Comparison of ENCODE assay signal across 13 cellular contexts in genomic region chr4:3462321-3462789, GRCh38. TPM values are rescaled to one million over a fixed set of nuclear protein-coding genes. Genes with fewer than 3 reads are reported as not detected.
A peak's percentile ranks its signal among the peaks of the same experiment; 100 is the strongest.
DNase-seq lines count a peak whose midpoint lies in the region; ATAC-seq and TF ChIP-seq lines count a peak whose summit lies in the region.
"Had no signal": no experiment of that assay in that cellular context is flagged by ENCODE, and none has a peak within 500 bp of the region (broad histone marks: within the 10 kb centered on the region; RNA-seq: fewer than 3 reads in every experiment).

No MANE protein-coding gene starts in this region.

- intact Hi-C loops in mucosa of descending colon (cut with DNase I, micrococcal nuclease) (no loop called here), head of caudate nucleus (cut with DNase I) (no loop called here)

- H3K36me3 ChIP-seq in mucosa of descending colon (ENCODE audit: low read depth): no peaks in the 10 kb centered on the region
- H3K36me3 ChIP-seq: MG63 had no signal

- TF ChIP-seq CTCF in mucosa of descending colon (IDR thresholded peaks at IDR 0.05): no peak

- in situ Hi-C loops in KBM-7 (cut with MboI; ENCODE audit: low pct_unique_long_range_greater_than_20kb, low sequenced_read_pairs): no loop called here

- no peak for ATAC-seq in activated T-cell treated with anti-CD3 and anti-CD28 coated beads, Interleukin-2, amount 50 U/mL, for 4 hours
- no peak for ATAC-seq in central memory CD8-positive, alpha-beta T cell (replicated peaks; ENCODE audit: extremely low read depth, poor library complexity, severe bottlenecking)
- ATAC-seq in mucosa of descending colon: no peak
- no peak for ATAC-seq in stimulated activated memory B cell treated with anti-CD40 and anti-IgM and Interleukin-4, amounts not matched to agents 10 μg/mL and 1 μg/mL and 100 μg/mL, for 72 hours

- H3K9me3 ChIP-seq in mucosa of descending colon: no peaks in the 10 kb centered on the region
- H3K9me3 ChIP-seq: MG63 had no signal

- peaks cover 3% of the 10 kb centered on the region for H3K9me3 Mint-ChIP-seq in activated T-cell treated with anti-CD3 and anti-CD28 coated beads, Interleukin-2, amount 50 U/mL, for 4 hours
- H3K9me3 Mint-ChIP-seq in central memory CD8-positive, alpha-beta T cell: no peaks in the 10 kb centered on the region
- H3K9me3 Mint-ChIP-seq in stimulated activated memory B cell treated with anti-CD40 and anti-IgM and Interleukin-4, amounts not matched to agents 10 μg/mL and 1 μg/mL and 100 μg/mL, for 72 hours: peaks cover 4% of the 10 kb centered on the region

- peak overlapping the region; percentile 21 for H3K4me3 Mint-ChIP-seq in activated T-cell treated with anti-CD3 and anti-CD28 coated beads, Interleukin-2, amount 50 U/mL, for 4 hours
- H3K4me3 Mint-ChIP-seq in central memory CD8-positive, alpha-beta T cell: peak overlapping the region; percentile 50
- peak overlapping the region; percentile 65 for H3K4me3 Mint-ChIP-seq in stimulated activated memory B cell treated with anti-CD40 and anti-IgM and Interleukin-4, amounts not matched to agents 10 μg/mL and 1 μg/mL and 100 μg/mL, for 72 hours

- no peaks in the 10 kb centered on the region for H3K4me1 Mint-ChIP-seq in activated T-cell treated with anti-CD3 and anti-CD28 coated beads, Interleukin-2, amount 50 U/mL, for 4 hours (ENCODE audit: low read depth)
- peaks cover 5% of the 10 kb centered on the region for H3K4me1 Mint-ChIP-seq in central memory CD8-positive, alpha-beta T cell
- H3K4me1 Mint-ChIP-seq in stimulated activated memory B cell treated with anti-CD40 and anti-IgM and Interleukin-4, amounts not matched to agents 10 μg/mL and 1 μg/mL and 100 μg/mL, for 72 hours: peaks cover 13% of the 10 kb centered on the region
- H3K4me1 Mint-ChIP-seq: CD4-positive, alpha-beta memory T cell had no signal

- peaks cover 7% of the 10 kb centered on the region for H3K4me1 ChIP-seq in mucosa of descending colon (ENCODE audit: low read depth)

- H3K36me3 Mint-ChIP-seq in activated T-cell treated with anti-CD3 and anti-CD28 coated beads, Interleukin-2, amount 50 U/mL, for 4 hours (ENCODE audit: insufficient read depth): no peaks in the 10 kb centered on the region
- H3K36me3 Mint-ChIP-seq in central memory CD8-positive, alpha-beta T cell (ENCODE audit: insufficient read depth): no peaks in the 10 kb centered on the region
- H3K36me3 Mint-ChIP-seq in stimulated activated memory B cell treated with anti-CD40 and anti-IgM and Interleukin-4, amounts not matched to agents 10 μg/mL and 1 μg/mL and 100 μg/mL, for 72 hours: no peaks in the 10 kb centered on the region
- H3K36me3 Mint-ChIP-seq: CD4-positive, alpha-beta memory T cell had no signal

- no peak overlapping the region for H3K27ac Mint-ChIP-seq in central memory CD8-positive, alpha-beta T cell (ENCODE audit: low read depth)
- peak overlapping the region; percentile 60 for H3K27ac Mint-ChIP-seq in stimulated activated memory B cell treated with anti-CD40 and anti-IgM and Interleukin-4, amounts not matched to agents 10 μg/mL and 1 μg/mL and 100 μg/mL, for 72 hours
- H3K27ac Mint-ChIP-seq: CD4-positive, alpha-beta memory T cell had no signal

- no peak overlapping the region for H3K4me3 ChIP-seq in mucosa of descending colon

- H3K27me3 Mint-ChIP-seq in activated T-cell treated with anti-CD3 and anti-CD28 coated beads, Interleukin-2, amount 50 U/mL, for 4 hours (ENCODE audit: low read depth): peaks cover 27% of the 10 kb centered on the region
- peaks cover 57% of the 10 kb centered on the region for H3K27me3 Mint-ChIP-seq in central memory CD8-positive, alpha-beta T cell
- H3K27me3 Mint-ChIP-seq in stimulated activated memory B cell treated with anti-CD40 and anti-IgM and Interleukin-4, amounts not matched to agents 10 μg/mL and 1 μg/mL and 100 μg/mL, for 72 hours: peaks cover 40% of the 10 kb centered on the region

- no peak for DNase-seq in activated T-cell treated with anti-CD3 and anti-CD28 coated beads, Interleukin-2, amount 50 U/mL, for 4 hours
- no peak for DNase-seq in activated T-cell treated with anti-CD3 and anti-CD28 coated beads, Interleukin-2, amount 50 U/mL, for 48 hours
- no peak for DNase-seq in central memory CD8-positive, alpha-beta T cell (ENCODE audit: low spot score in 2 of 2)
- peak in 2 of 3 donors; percentile 24 to 47 for DNase-seq in mucosa of descending colon
- DNase-seq in NCI-H1092 treated with DMSO at 0.1 percent for 48 hours (lab: John Stamatoyannopoulos, UW): no peak
- DNase-seq in head of caudate nucleus: no peak
- DNase-seq in KBM-7: no peak
- DNase-seq: 8988T; activated effector memory CD4-positive, alpha-beta T cell treated with anti-CD3 and anti-CD28 coated beads, Interleukin-2, amount 50 U/mL, for 16 hours; mammary epithelial cell had no signal

RNA-seq across cellular contexts. Expression of gene DOK7, which starts 0.8 kb away (rescaled TPM):
- total RNA-seq in activated T-cell treated with anti-CD3 and anti-CD28 coated beads, Interleukin-2, amount 50 U/mL, for 4 hours: not detected
- under 1 TPM; 0.28 to 0.61 (median 0.39) TPM for total RNA-seq in mucosa of descending colon
- total RNA-seq: CD4-positive, alpha-beta memory T cell had no signal

RNA-seq across cellular contexts. Expression of gene HGFAC, which starts 20.6 kb away (rescaled TPM):
- total RNA-seq in activated T-cell treated with anti-CD3 and anti-CD28 coated beads, Interleukin-2, amount 50 U/mL, for 4 hours: under 1 TPM in 1 of 3 donors, not detected in 2; 0.11 TPM
- under 1 TPM in 1 of 3 donors, not detected in 2; 0.95 TPM for total RNA-seq in mucosa of descending colon
- total RNA-seq: mammary epithelial cell had no signal

Comparison
In these comparisons a context has a peak if more than half of its experiments do, and no peak if none do; other contexts are left out.
1. DNase-seq: peak in mucosa of descending colon (2 of 3); none in activated T-cell treated with anti-CD3 and anti-CD28 coated beads, Interleukin-2, amount 50 U/mL, for 4 hours (single experiment), activated T-cell treated with anti-CD3 and anti-CD28 coated beads, Interleukin-2, amount 50 U/mL, for 48 hours (0 of 2), central memory CD8-positive, alpha-beta T cell (0 of 2), NCI-H1092 treated with DMSO at 0.1 percent for 48 hours (single experiment), head of caudate nucleus (0 of 42) and KBM-7 (single experiment).
2. Peak in every context shown above with its lines, with median percentiles within 50 percentile points of each other: H3K4me3 Mint-ChIP-seq.